18 cellular contexts compared by ENCODE assay signal in the genomic region with DNA sequence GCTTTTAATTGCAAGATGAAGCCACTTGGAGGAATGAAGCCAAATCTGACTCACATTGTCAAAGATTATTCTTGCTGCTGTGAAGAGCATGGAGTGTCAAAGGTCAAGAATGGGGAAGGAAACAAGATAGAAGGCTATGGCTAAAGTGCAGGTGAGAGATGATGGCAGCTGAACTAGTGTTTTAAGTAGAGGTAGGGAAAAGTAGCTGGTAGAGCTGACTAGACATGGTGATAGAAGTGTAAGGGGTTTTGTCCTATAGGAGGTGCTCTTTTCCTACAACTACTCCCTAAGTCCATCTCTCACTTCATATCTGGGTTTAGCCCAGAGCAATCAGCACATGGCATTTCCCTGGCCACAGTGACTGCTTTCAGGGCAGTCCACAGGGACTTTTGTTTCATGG. TPM values are rescaled to one million over a fixed set of nuclear protein-coding genes. Genes with fewer than 3 reads are reported as not detected.
DNase-seq lines count a peak whose midpoint lies in the region; ATAC-seq and TF ChIP-seq lines count a peak whose summit lies in the region.
"Had no signal": no experiment of that assay in that cellular context is flagged by ENCODE, and none has a peak within 500 bp of the region (broad histone marks: within the 10 kb centered on the region; RNA-seq: fewer than 3 reads in every experiment).

No MANE protein-coding gene starts in this region.

- no peaks in the 10 kb centered on the region for H3K9me3 ChIP-seq in A673 (ENCODE audit: low read depth, low read length, poor library complexity, severe bottlenecking)
- no peaks in the 10 kb centered on the region for H3K9me3 ChIP-seq in PC-3 (ENCODE audit: low read length)
- H3K9me3 ChIP-seq: BLaER1 treated with 17β-estradiol and CSF1 and Interleukin-3, amounts not matched to agents 10 nM and 100 nM; thyroid gland had no signal

- BruUV-seq in A673 (replicated peaks; lab: Mats Ljungman, UMichigan), result no TSS peak
- no TSS peak for BruUV-seq in PC-3 (replicated peaks; lab: Mats Ljungman, UMichigan)

- no peaks in the 10 kb centered on the region for H3F3A ChIP-seq in PC-3 (ENCODE audit: low read length, unreplicated experiment)

- TF ChIP-seq CTCF in A673 (conservative IDR thresholded peaks at IDR 0.05; ENCODE audit: low read depth, low read length) (0 out of 2 replicates have a peak, but pooled peaks have one; percentile 12), GM12864 (IDR thresholded peaks at IDR 0.05; ENCODE audit: low read depth, low read length, missing control alignments) (peak; percentile 18), PC-3 (conservative IDR thresholded peaks at IDR 0.05; ENCODE audit: low read depth, low read length) (peak; percentile 29; the same call in 1 of the 2 replicates), fibroblast of pulmonary artery (IDR thresholded peaks at IDR 0.05; ENCODE audit: low read length, missing control alignments) (peak; percentile 0)

- H3K36me3 ChIP-seq in A673 (ENCODE audit: insufficient read depth, low read length, poor library complexity, severe bottlenecking), result peaks cover 42% of the 10 kb centered on the region
- H3K36me3 ChIP-seq in PC-3 (ENCODE audit: low read depth, low read length), result peaks cover 24% of the 10 kb centered on the region
- H3K36me3 ChIP-seq: thyroid gland had no signal

- no peaks in the 10 kb centered on the region for H3K9me3 Mint-ChIP-seq in activated T-helper 2 cell treated with anti-CD3 and anti-CD28 coated beads, Interferon-gamma antibody, Interleukin-2, Interleukin-4, amounts not matched to agents 10 μg/mL and 5 μg/mL and 100 μg/mL, durations not matched to agents 14 hours and 24 hours and 36 hours

- POLR2A ChIA-PET in A673 (lab: Charles Lee; ENCODE audit: low non-redundant PET) (no interaction called here), PC-3 (lab: Charles Lee; ENCODE audit: unreplicated experiment) (no interaction called here)

- H3K4me2 ChIP-seq in PC-3 (ENCODE audit: low read length), result no peak overlapping the region
- H3K4me2 ChIP-seq: BLaER1 treated with 17β-estradiol and CSF1 and Interleukin-3, amounts not matched to agents 10 nM and 100 nM had no signal

- H3K4me1 ChIP-seq in A673 (ENCODE audit: insufficient read depth, low read length, poor library complexity, severe bottlenecking), result no peaks in the 10 kb centered on the region
- H3K4me1 ChIP-seq in PC-3 (ENCODE audit: insufficient read depth, low read length), result no peaks in the 10 kb centered on the region
- H3K4me1 ChIP-seq: thyroid gland had no signal

- H3K9ac ChIP-seq in PC-3 (ENCODE audit: low read length), result no peak overlapping the region
- H3K9ac ChIP-seq: BLaER1 treated with 17β-estradiol and CSF1 and Interleukin-3, amounts not matched to agents 10 nM and 100 nM had no signal

- ATAC-seq in PC-3, result no peak
- no peak for ATAC-seq in GM19324 (IDR thresholded peaks at IDR 0.05; ENCODE audit: low FRiP score, unreplicated experiment)
- ATAC-seq in GM18520 (IDR thresholded peaks at IDR 0.05; ENCODE audit: unreplicated experiment), result no peak
- ATAC-seq in HG03354 (IDR thresholded peaks at IDR 0.05; ENCODE audit: poor library complexity, severe bottlenecking, unreplicated experiment), result no peak
- ATAC-seq: activated CD4-positive, alpha-beta T cell treated with anti-CD3 and anti-CD28 coated beads for 36 hours had no signal

- CTCF ChIA-PET in A673 (lab: Charles Lee) (no interaction called here), PC-3 (lab: Charles Lee) (no interaction called here)

- H3K27me3 ChIP-seq in A673 (replicated peaks; ENCODE audit: insufficient read depth, low read depth, low read length, poor library complexity), result no peaks in the 10 kb centered on the region
- no peaks in the 10 kb centered on the region for H3K27me3 ChIP-seq in PC-3 (ENCODE audit: low read length)
- H3K27me3 ChIP-seq: BLaER1 treated with 17β-estradiol and CSF1 and Interleukin-3, amounts not matched to agents 10 nM and 100 nM; thyroid gland had no signal

- no peaks in the 10 kb centered on the region for H3K9me2 ChIP-seq in PC-3 (replicated peaks; ENCODE audit: low read length)

- no peaks in the 10 kb centered on the region for H3K79me2 ChIP-seq in PC-3 (ENCODE audit: low read length)

- peaks cover 54% of the 10 kb centered on the region for H3K36me3 Mint-ChIP-seq in activated T-helper 2 cell treated with anti-CD3 and anti-CD28 coated beads, Interferon-gamma antibody, Interleukin-2, Interleukin-4, amounts not matched to agents 10 μg/mL and 5 μg/mL and 100 μg/mL, durations not matched to agents 14 hours and 24 hours and 36 hours (ENCODE audit: low read depth)

- no peaks in the 10 kb centered on the region for H4K20me1 ChIP-seq in PC-3 (ENCODE audit: low read length)

- no peaks in the 10 kb centered on the region for H3K27me3 Mint-ChIP-seq in activated T-helper 2 cell treated with anti-CD3 and anti-CD28 coated beads, Interferon-gamma antibody, Interleukin-2, Interleukin-4, amounts not matched to agents 10 μg/mL and 5 μg/mL and 100 μg/mL, durations not matched to agents 14 hours and 24 hours and 36 hours (ENCODE audit: low read depth)
- H3K27me3 Mint-ChIP-seq: activated CD4-positive, alpha-beta T cell treated with anti-CD3 and anti-CD28 coated beads for 36 hours had no signal

- H3K27ac ChIP-seq in A673 (ENCODE audit: low read depth, low read length, poor library complexity, severe bottlenecking), result no peak overlapping the region
- no peak overlapping the region for H3K27ac ChIP-seq in PC-3 (ENCODE audit: low read length)
- H3K27ac ChIP-seq: BLaER1 treated with 17β-estradiol and CSF1 and Interleukin-3, amounts not matched to agents 10 nM and 100 nM; RWPE1; thyroid gland had no signal

- no peak overlapping the region for H2AFZ ChIP-seq in PC-3 (ENCODE audit: low read length)

- H3K27ac Mint-ChIP-seq in activated T-helper 2 cell treated with anti-CD3 and anti-CD28 coated beads, Interferon-gamma antibody, Interleukin-2, Interleukin-4, amounts not matched to agents 10 μg/mL and 5 μg/mL and 100 μg/mL, durations not matched to agents 14 hours and 24 hours and 36 hours, result no peak overlapping the region
- H3K27ac Mint-ChIP-seq: activated CD4-positive, alpha-beta T cell treated with anti-CD3 and anti-CD28 coated beads for 36 hours had no signal

- DNase-seq in A673 (ENCODE audit: low spot score) (no peak), GM12864 (ENCODE audit: low read depth) (no peak), PC-3 (no peak), fibroblast of pulmonary artery (ENCODE audit: low read depth) (no peak)
- DNase-seq in activated T-helper 2 cell treated with anti-CD3 and anti-CD28 coated beads, Interferon-gamma antibody, Interleukin-2, Interleukin-4, amounts not matched to agents 10 μg/mL and 5 μg/mL and 100 μg/mL, durations not matched to agents 14 hours and 24 hours and 36 hours (ENCODE audit: low spot score), result no peak
- DNase-seq: activated CD4-positive, alpha-beta T cell treated with anti-CD3 and anti-CD28 coated beads for 36 hours; activated T-cell treated with anti-CD3 and anti-CD28 coated beads, Interleukin-2, amount 50 U/mL, for 48 hours; DMS153; glutamatergic neuron; NCI-H69; occipital lobe; stimulated activated CD4-positive, alpha-beta T cell treated with anti-CD3 and anti-CD28 coated beads, Interleukin-4, amount 100 ng/mL, for 4 hours; thyroid gland had no signal

- intact Hi-C loops in A673 (cut with micrococcal nuclease; ENCODE audit: unreplicated experiment) (no loop called here), PC-3 (cut with micrococcal nuclease) (no loop called here)
- intact Hi-C loops in activated T-helper 2 cell treated with anti-CD3 and anti-CD28 coated beads, Interferon-gamma antibody, Interleukin-2, Interleukin-4, amounts not matched to agents 10 μg/mL and 5 μg/mL and 100 μg/mL, durations not matched to agents 14 hours and 24 hours and 36 hours (cut with micrococcal nuclease), result no loop called here

- peaks cover 3% of the 10 kb centered on the region for H3K4me1 Mint-ChIP-seq in activated T-helper 2 cell treated with anti-CD3 and anti-CD28 coated beads, Interferon-gamma antibody, Interleukin-2, Interleukin-4, amounts not matched to agents 10 μg/mL and 5 μg/mL and 100 μg/mL, durations not matched to agents 14 hours and 24 hours and 36 hours (ENCODE audit: low read depth)
- H3K4me1 Mint-ChIP-seq: activated CD4-positive, alpha-beta T cell treated with anti-CD3 and anti-CD28 coated beads for 36 hours had no signal

- no peak overlapping the region for H3K4me3 ChIP-seq in A673 (ENCODE audit: low read depth, low read length, poor library complexity, severe bottlenecking)
- H3K4me3 ChIP-seq in GM12864 (ENCODE audit: low read depth, low read length), result no peak overlapping the region
- H3K4me3 ChIP-seq in PC-3 (ENCODE audit: low read length), result no peak overlapping the region
- H3K4me3 ChIP-seq in fibroblast of pulmonary artery (replicated peaks; ENCODE audit: low read depth, low read length), result no peak overlapping the region
- H3K4me3 ChIP-seq: BLaER1 treated with 17β-estradiol and CSF1 and Interleukin-3, amounts not matched to agents 10 nM and 100 nM; thyroid gland had no signal

- H3K4me3 Mint-ChIP-seq in activated T-helper 2 cell treated with anti-CD3 and anti-CD28 coated beads, Interferon-gamma antibody, Interleukin-2, Interleukin-4, amounts not matched to agents 10 μg/mL and 5 μg/mL and 100 μg/mL, durations not matched to agents 14 hours and 24 hours and 36 hours (ENCODE audit: low read depth), result no peak overlapping the region
- H3K4me3 Mint-ChIP-seq: activated CD4-positive, alpha-beta T cell treated with anti-CD3 and anti-CD28 coated beads for 36 hours had no signal

RNA-seq across cellular contexts. Expression of a gene that starts 11.8 kb away (rescaled TPM):
- total RNA-seq in A673 (2021), result 62.5 and 63.4 TPM in 2 replicates
- 54.5 and 70.3 TPM in 2 replicates for total RNA-seq in PC-3 (2014; rRNA removed)
- total RNA-seq in activated T-helper 2 cell treated with anti-CD3 and anti-CD28 coated beads, Interferon-gamma antibody, Interleukin-2, Interleukin-4, amounts not matched to agents 10 μg/mL and 5 μg/mL and 100 μg/mL, durations not matched to agents 14 hours and 24 hours and 36 hours, result 81.8 and 85.9 TPM in 2 replicates

RNA-seq across cellular contexts. Expression of a gene that starts 18.6 kb away (rescaled TPM):
- total RNA-seq in A673 (2021) (17.0 and 18.6 TPM in 2 replicates), PC-3 (2014; rRNA removed) (2.0 and 6.6 TPM in 2 replicates)
- total RNA-seq in activated T-helper 2 cell treated with anti-CD3 and anti-CD28 coated beads, Interferon-gamma antibody, Interleukin-2, Interleukin-4, amounts not matched to agents 10 μg/mL and 5 μg/mL and 100 μg/mL, durations not matched to agents 14 hours and 24 hours and 36 hours, result 13.5 and 15.4 TPM in 2 replicates
